Comparison of ENCODE assay signal across 8 cellular contexts in genomic region chr5:95858661-95859326, GRCh38. TPM values are rescaled to one million over a fixed set of nuclear protein-coding genes. Genes with fewer than 3 reads are reported as not detected.
A peak's percentile ranks its signal among the peaks of the same experiment; 100 is the strongest.
DNase-seq lines count a peak whose midpoint lies in the region; ATAC-seq and TF ChIP-seq lines count a peak whose summit lies in the region.

No MANE protein-coding gene starts in this region.

- peaks cover 54% of the 10 kb centered on the region for H3K4me1 ChIP-seq in RWPE2 (ENCODE audit: insufficient read depth, poor library complexity, severe bottlenecking)

- H2AFZ ChIP-seq in neural cell (ENCODE audit: low read depth, low read length), result no peak overlapping the region

- TF ChIP-seq CTCF in RWPE2 (IDR thresholded peaks at IDR 0.05; ENCODE audit: poor library complexity, severe bottlenecking) (peak; percentile 100), fibroblast of pulmonary artery (IDR thresholded peaks at IDR 0.05; ENCODE audit: low read length, missing control alignments) (peak; percentile 96), neural cell (IDR thresholded peaks at IDR 0.05; ENCODE audit: poor library complexity, severe bottlenecking) (peak; percentile 99)

- H3K79me2 ChIP-seq in neural cell (replicated peaks; ENCODE audit: insufficient read depth, low read length), result no peaks in the 10 kb centered on the region

- no peaks in the 10 kb centered on the region for H3F3A ChIP-seq in neural cell (ENCODE audit: insufficient read depth, low read length, poor library complexity, severe bottlenecking)

- H3K9me3 ChIP-seq in RWPE2 (ENCODE audit: severe bottlenecking) (no peaks in the 10 kb centered on the region), neural cell (ENCODE audit: low read length) (no peaks in the 10 kb centered on the region)

- H3K9me2 ChIP-seq in neural cell (ENCODE audit: insufficient read depth, low read length), result no peaks in the 10 kb centered on the region

- H3K27ac ChIP-seq in RWPE2 (ENCODE audit: poor library complexity, severe bottlenecking), result peak overlapping the region; percentile 97
- peak overlapping the region; percentile 61 for H3K27ac ChIP-seq in neural cell (ENCODE audit: low read length)

- H3K36me3 ChIP-seq in RWPE2 (ENCODE audit: low read depth), result no peaks in the 10 kb centered on the region
- H3K36me3 ChIP-seq in neural cell (ENCODE audit: insufficient read depth, low read length), result no peaks in the 10 kb centered on the region

- H3K4me3 ChIP-seq in RWPE2 (ENCODE audit: severe bottlenecking) (peak overlapping the region; percentile 1), fibroblast of pulmonary artery (replicated peaks; ENCODE audit: low read depth, low read length) (peak overlapping the region; percentile 46), neural cell (ENCODE audit: low read length) (peak overlapping the region; percentile 52)

- TF ChIP-seq EP300 in neural cell (conservative IDR thresholded peaks at IDR 0.05; ENCODE audit: poor library complexity, severe bottlenecking), result peak; percentile 82

- TF ChIP-seq RAD21 in neural cell (conservative IDR thresholded peaks at IDR 0.05), result peak; percentile 99

- no peaks in the 10 kb centered on the region for H4K20me1 ChIP-seq in neural cell (ENCODE audit: insufficient read depth)

- H3K9ac ChIP-seq in neural cell (ENCODE audit: low read length), result peak overlapping the region; percentile 47

- peak; percentile 78 for ATAC-seq in RWPE2 (ENCODE audit: low read depth)
- peak; percentile 99 for ATAC-seq in stimulated activated naive CD8-positive, alpha-beta T cell treated with anti-CD3 and anti-CD28 coated beads, Interleukin-15, Interleukin-2, amounts not matched to agents 100 U/mL and 50 U/mL, for 24 hours

- DNase-seq in Daoy (ENCODE audit: low read depth), result peak; percentile 99
- DNase-seq in GOT3 (lab: John Stamatoyannopoulos, UW), result peak; percentile 89
- peak; percentile 70 to 84 for DNase-seq in Kasumi-1 (lab: John Stamatoyannopoulos, UW)
- peak; percentile 98 for DNase-seq in RWPE2 (ENCODE audit: low spot score)
- peak; percentile 78 for DNase-seq in activated effector memory CD4-positive, alpha-beta T cell treated with Interleukin-2 at 50 U/mL for 16 hours
- peak; percentile 99 for DNase-seq in fibroblast of pulmonary artery (ENCODE audit: low read depth)
- peak; percentile 94 for DNase-seq in stimulated activated naive CD8-positive, alpha-beta T cell treated with anti-CD3 and anti-CD28 coated beads, Interleukin-15, Interleukin-2, amounts not matched to agents 100 U/mL and 50 U/mL, for 24 hours

- no peaks in the 10 kb centered on the region for H3K27me3 ChIP-seq in RWPE2 (ENCODE audit: insufficient read depth, poor library complexity, severe bottlenecking)
- no peaks in the 10 kb centered on the region for H3K27me3 ChIP-seq in neural cell (ENCODE audit: insufficient read depth, low read depth, low read length)

- peak overlapping the region; percentile 40 for H3K4me2 ChIP-seq in neural cell (ENCODE audit: low read length)

TF ChIP-seq in neural cell, 6 proteins besides CTCF, POLR2A, EP300 and RAD21:
- peak; percentile 67 for TF ChIP-seq POLR2AphosphoS5 (IDR thresholded peaks at IDR 0.05)
- TF ChIP-seq EZH2 (IDR thresholded peaks at IDR 0.05; ENCODE audit: borderline replicate concordance, insufficient read depth, low read length, poor library complexity, severe bottlenecking), result no peak
- peak; percentile 99 for TF ChIP-seq SMC3 (conservative IDR thresholded peaks at IDR 0.05; ENCODE audit: poor library complexity)
- peak; percentile 21 for TF ChIP-seq MXI1 (conservative IDR thresholded peaks at IDR 0.05; ENCODE audit: poor library complexity, severe bottlenecking)
- no peak for TF ChIP-seq REST (IDR thresholded peaks at IDR 0.05; ENCODE audit: borderline replicate concordance)
- TF ChIP-seq TAF1 (IDR thresholded peaks at IDR 0.05; ENCODE audit: low read depth), result no peak

RNA-seq across cellular contexts. Expression of gene GLRX, which starts 36.3 kb away (rescaled TPM):
- total RNA-seq in Daoy (2014; rRNA removed; shearing (Covaris generic)), result 7.1 and 8.3 TPM in 2 replicates
- polyA plus RNA-seq in neural cell, result 50.9 and 54.0 TPM in 2 replicates
- polyA minus RNA-seq in neural cell, result 14.9 and 24.2 TPM in 2 replicates

Comparison
In these comparisons a context has a peak if more than half of its experiments do, and no peak if none do; other contexts are left out.
1. Peak in every context shown above with its lines: DNase-seq, ATAC-seq, H3K4me3 ChIP-seq and H3K27ac ChIP-seq.
2. H3K4me3 ChIP-seq: peak in every context shown above with its lines; median percentile 52 in neural cell; 46 in fibroblast of pulmonary artery; 1 in RWPE2.